8 cellular contexts compared by ENCODE assay signal in genomic region chr17:77728022-77728671, GRCh38.
DNase-seq lines count a peak whose midpoint lies in the region; ATAC-seq and TF ChIP-seq lines count a peak whose summit lies in the region.

No MANE protein-coding gene starts in this region.

- no peak overlapping the region for H2BK12ac ChIP-seq in neuronal stem cell (ENCODE audit: low read length)

- H3K4me1 Mint-ChIP-seq in activated T-cell treated with anti-CD3 and anti-CD28 coated beads, Interleukin-2, amount 50 U/mL, for 72 hours (ENCODE audit: low read depth): no peaks in the 10 kb centered on the region

- no peak overlapping the region for H4K91ac ChIP-seq in neuronal stem cell (ENCODE audit: low read depth, low read length, poor library complexity)

- peaks cover 4 to 7% of the 10 kb centered on the region in 2 donors for H3K9me3 Mint-ChIP-seq in activated T-cell treated with anti-CD3 and anti-CD28 coated beads, Interleukin-2, amount 50 U/mL, for 72 hours

- H3K36me3 ChIP-seq in neuronal stem cell (replicated peaks in 1 of 2; ENCODE audit: control insufficient read depth in 2 of 2, insufficient read depth in 2 of 2, low read length in 2 of 2): no peaks in the 10 kb centered on the region

- peak; percentile 27 for TF ChIP-seq CTCF in choroid plexus epithelial cell (conservative IDR thresholded peaks at IDR 0.05; ENCODE audit: low read depth, low read length)

- peak overlapping the region; percentile 73 for H2AFZ ChIP-seq in neuronal stem cell (ENCODE audit: low read length)

- no peak for ATAC-seq in GM21423 (IDR thresholded peaks at IDR 0.05; ENCODE audit: unreplicated experiment)
- ATAC-seq in activated T-cell treated with anti-CD3 and anti-CD28 coated beads, Interleukin-2, amount 50 U/mL, for 72 hours (replicated peaks in 1 of 2): no peak

- H3K4me3 ChIP-seq in choroid plexus epithelial cell (ENCODE audit: low read depth, low read length): no peak overlapping the region
- H3K4me3 ChIP-seq in neuronal stem cell (ENCODE audit: low read length in 2 of 2): no peak overlapping the region

- no peak overlapping the region for H3K4me3 Mint-ChIP-seq in activated T-cell treated with anti-CD3 and anti-CD28 coated beads, Interleukin-2, amount 50 U/mL, for 72 hours

- H3K27ac ChIP-seq in neuronal stem cell (replicated peaks; ENCODE audit: low read length): no peak overlapping the region

- no peak overlapping the region for H3K9ac ChIP-seq in neuronal stem cell (ENCODE audit: low read depth, low read length, poor library complexity)

- no peak overlapping the region for H3K14ac ChIP-seq in neuronal stem cell (ENCODE audit: low read length)

- no peaks in the 10 kb centered on the region for H3K79me1 ChIP-seq in neuronal stem cell (ENCODE audit: low read depth, low read length)

- WGBS in neuronal stem cell (ENCODE audit: extremely low coverage in 2 of 2, insufficient read length in 2 of 2, insufficient replicate concordance in 1 of 2), 2 donors: no CpG with 5 or more reads among the region's 14 CpGs

- H2BK120ac ChIP-seq in neuronal stem cell (ENCODE audit: low read depth, low read length): no peak overlapping the region

- H3K27me3 ChIP-seq in neuronal stem cell (ENCODE audit: control insufficient read depth in 3 of 3, insufficient read depth in 3 of 3, low read depth in 1 of 3, low read length in 3 of 3): peaks cover 0 to 3% (median 0%) of the 10 kb centered on the region in 3 experiments

- no peak overlapping the region for H3K23ac ChIP-seq in neuronal stem cell (ENCODE audit: low read depth, low read length, poor library complexity)

- H3K27me3 Mint-ChIP-seq in activated T-cell treated with anti-CD3 and anti-CD28 coated beads, Interleukin-2, amount 50 U/mL, for 72 hours (ENCODE audit: low read depth): peaks cover 5% of the 10 kb centered on the region

- no peak overlapping the region for H3K4me2 ChIP-seq in neuronal stem cell (ENCODE audit: insufficient read depth, low read length, poor library complexity, severe bottlenecking)

- no peak overlapping the region for H2BK15ac ChIP-seq in neuronal stem cell (ENCODE audit: low read length)

- H3K4ac ChIP-seq in neuronal stem cell (ENCODE audit: low read length): no peak overlapping the region

- H3K27ac Mint-ChIP-seq in activated T-cell treated with anti-CD3 and anti-CD28 coated beads, Interleukin-2, amount 50 U/mL, for 72 hours: no peak overlapping the region

- DNase-seq in GM03348 (ENCODE audit: low spot score): peak; percentile 36
- DNase-seq in NCI-H2107 (lab: John Stamatoyannopoulos, UW): peak; percentile 40
- DNase-seq in choroid plexus epithelial cell (ENCODE audit: low read depth): peak; percentile 22
- DNase-seq in neuronal stem cell (ENCODE audit: low spot score): no peak
- no peak for DNase-seq in activated CD4-positive, alpha-beta T cell treated with anti-CD3 and anti-CD28 coated beads for 4 hours
- no peak for DNase-seq in activated CD4-positive, alpha-beta T cell treated with anti-CD3 and anti-CD28 coated beads, Interleukin-2, amount 50 U/mL, for 48 hours
- DNase-seq in activated T-cell treated with anti-CD3 and anti-CD28 coated beads, Interleukin-2, amount 50 U/mL, for 72 hours: no peak

- no peak overlapping the region for H3K18ac ChIP-seq in neuronal stem cell (ENCODE audit: low read length)

- peak overlapping the region; percentile 60 for H2BK5ac ChIP-seq in neuronal stem cell (ENCODE audit: low read length)

- peaks cover 5 to 9% of the 10 kb centered on the region in 2 donors for H3K4me1 ChIP-seq in neuronal stem cell (ENCODE audit: control insufficient read depth in 2 of 2, insufficient read depth in 1 of 2, low read depth in 1 of 2, low read length in 2 of 2)

- no peak overlapping the region for H2AK5ac ChIP-seq in neuronal stem cell (ENCODE audit: low read depth, low read length)

- peaks cover 0 to 5% of the 10 kb centered on the region in 2 donors for H3K9me3 ChIP-seq in neuronal stem cell (replicated peaks in 1 of 2; ENCODE audit: control insufficient read depth in 2 of 2, insufficient read depth in 1 of 2, low read depth in 1 of 2, low read length in 2 of 2)

- peaks cover 7 to 8% of the 10 kb centered on the region in 2 donors for H3K36me3 Mint-ChIP-seq in activated T-cell treated with anti-CD3 and anti-CD28 coated beads, Interleukin-2, amount 50 U/mL, for 72 hours (ENCODE audit: insufficient read depth in 2 of 2)

- no peak overlapping the region for H4K8ac ChIP-seq in neuronal stem cell (ENCODE audit: low read depth, low read length)

Comparison
In these comparisons a context has a peak if more than half of its experiments do, and no peak if none do; other contexts are left out.
1. DNase-seq: peak in GM03348 (single experiment), NCI-H2107 (single experiment) and choroid plexus epithelial cell (single experiment); none in neuronal stem cell (single experiment), activated CD4-positive, alpha-beta T cell treated with anti-CD3 and anti-CD28 coated beads for 4 hours (0 of 2), activated CD4-positive, alpha-beta T cell treated with anti-CD3 and anti-CD28 coated beads, Interleukin-2, amount 50 U/mL, for 48 hours (0 of 2) and activated T-cell treated with anti-CD3 and anti-CD28 coated beads, Interleukin-2, amount 50 U/mL, for 72 hours (0 of 2).